1 cellular context compared by ENCODE assay signal in the genomic region with DNA sequence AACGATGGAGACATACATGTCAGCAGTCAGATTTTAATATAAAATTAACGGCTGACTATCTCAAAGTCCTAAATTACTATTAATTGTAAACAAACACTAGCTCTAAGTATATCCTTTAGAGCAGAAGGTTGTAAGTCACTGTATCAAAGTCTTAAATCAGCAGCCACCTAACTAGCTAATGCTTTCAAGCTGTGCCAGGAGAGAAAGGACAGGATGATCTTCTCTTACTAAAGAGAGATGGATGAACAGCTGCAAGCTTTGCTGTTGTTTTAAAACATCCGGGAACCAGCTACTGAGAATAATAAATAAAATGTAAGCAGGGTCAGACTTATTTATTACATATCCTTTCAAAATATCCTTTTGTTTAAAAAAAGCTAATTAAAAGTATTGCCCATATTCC.
TF ChIP-seq lines count a peak whose summit lies in the region.

No MANE protein-coding gene starts in this region.

TF ChIP-seq in endothelial cell of umbilical vein, 7 proteins besides CTCF, POLR2A, EP300 and RAD21 (continued from another document):
- TF ChIP-seq GATA2 (IDR thresholded peaks at IDR 0.05; ENCODE audit: insufficient read depth, insufficient read length, low read depth, low read length) (no peak), FOS (IDR thresholded peaks at IDR 0.05; ENCODE audit: borderline replicate concordance, insufficient read depth, low read length) (no peak), MYC (IDR thresholded peaks at IDR 0.05; ENCODE audit: low read depth, low read length) (no peak), JUN (IDR thresholded peaks at IDR 0.05; ENCODE audit: borderline replicate concordance, insufficient read depth, insufficient read length, low read depth) (no peak), POLR2AphosphoS5 (IDR thresholded peaks at IDR 0.05; ENCODE audit: insufficient read depth, low read depth, low read length) (no peak)
- TF ChIP-seq, protein P1, sequence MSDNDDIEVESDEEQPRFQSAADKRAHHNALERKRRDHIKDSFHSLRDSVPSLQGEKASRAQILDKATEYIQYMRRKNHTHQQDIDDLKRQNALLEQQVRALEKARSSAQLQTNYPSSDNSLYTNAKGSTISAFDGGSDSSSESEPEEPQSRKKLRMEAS (IDR thresholded peaks at IDR 0.05; ENCODE audit: insufficient read depth, insufficient read length): no peak
TF ChIP-seq in endothelial cell of umbilical vein: peak in this region for 0.
